In the genomic region with DNA sequence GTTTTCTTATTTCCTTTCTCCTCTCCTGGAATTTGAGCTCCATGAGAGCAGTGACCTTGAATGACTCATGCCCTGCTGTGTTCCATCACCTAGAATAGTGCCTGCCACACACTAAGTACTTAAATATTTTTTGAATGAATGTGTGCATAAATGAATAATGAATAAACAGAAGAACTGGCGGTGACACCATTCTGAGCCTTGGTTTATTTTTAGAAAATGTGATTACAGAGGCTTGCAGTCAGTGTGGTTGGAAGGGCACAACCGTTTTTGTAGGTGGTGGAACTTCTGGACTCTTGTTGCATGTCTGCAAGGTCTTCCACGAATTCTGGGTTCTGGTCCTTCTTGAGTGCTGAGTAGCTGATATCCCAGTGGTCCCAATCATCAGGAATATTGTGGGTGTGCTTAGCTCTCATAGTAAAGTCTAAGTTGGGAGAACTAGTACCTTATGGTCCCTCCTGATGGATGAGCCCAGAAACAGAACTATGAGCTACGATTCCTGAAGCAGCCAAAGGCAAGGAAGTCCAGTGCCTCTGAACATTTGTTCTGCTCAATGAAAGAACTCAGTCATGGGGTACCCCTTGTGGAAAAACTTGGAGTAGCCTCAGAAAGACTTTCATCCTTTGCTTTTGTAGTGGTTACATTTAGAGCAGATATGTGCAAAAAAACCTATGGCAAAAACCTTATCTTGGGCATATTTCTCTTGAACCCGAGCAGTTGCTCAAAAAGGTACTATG, we compare ENCODE assay signal across 13 cellular contexts. TPM values are rescaled to one million over a fixed set of nuclear protein-coding genes. Genes with fewer than 3 reads are reported as not detected.
DNase-seq lines count a peak whose midpoint lies in the region; ATAC-seq and TF ChIP-seq lines count a peak whose summit lies in the region.
"Had no signal": no experiment of that assay in that cellular context is flagged by ENCODE, and none has a peak within 500 bp of the region (broad histone marks: within the 10 kb centered on the region; RNA-seq: fewer than 3 reads in every experiment).

No MANE protein-coding gene starts in this region.

- peak; percentile 85 for ATAC-seq in gastroesophageal sphincter
- ATAC-seq in GM19035 (IDR thresholded peaks at IDR 0.05; ENCODE audit: unreplicated experiment), result no peak

- TF ChIP-seq EP300 in gastroesophageal sphincter (IDR thresholded peaks at IDR 0.05), result no peak

- peaks cover 21% of the 10 kb centered on the region for H3K27me3 Mint-ChIP-seq in type B pancreatic cell

- no peaks in the 10 kb centered on the region for H3K36me3 ChIP-seq in GM23248 (ENCODE audit: low read depth)
- no peaks in the 10 kb centered on the region for H3K36me3 ChIP-seq in gastroesophageal sphincter

- in situ Hi-C loops in GM23248 (cut with MboI), result no loop called here

- peak overlapping the region; percentile 53 for H3K9ac ChIP-seq in GM23248

- peaks cover 4% of the 10 kb centered on the region for H3K36me3 Mint-ChIP-seq in type B pancreatic cell

- H4K20me1 ChIP-seq in GM23248 (ENCODE audit: insufficient read depth), result no peaks in the 10 kb centered on the region

- H3K4me1 Mint-ChIP-seq in type B pancreatic cell (ENCODE audit: unreplicated experiment), result no peaks in the 10 kb centered on the region
- H3K4me1 Mint-ChIP-seq: neural crest cell had no signal

- H3K4me3 Mint-ChIP-seq in type B pancreatic cell, result no peak overlapping the region
- H3K4me3 Mint-ChIP-seq: dendritic cell treated with granulocyte-macrophage colony-stimulating factor and Interleukin-4, amounts not matched to agents 40 ng/mL and 50 ng/mL, for 4 days; neural crest cell had no signal

- TF ChIP-seq POLR2A in gastroesophageal sphincter (IDR thresholded peaks at IDR 0.05), result no peak

- peak overlapping the region; percentile 67 for H2AFZ ChIP-seq in GM23248

- no peak overlapping the region for H3K27ac Mint-ChIP-seq in type B pancreatic cell
- H3K27ac Mint-ChIP-seq: dendritic cell treated with granulocyte-macrophage colony-stimulating factor and Interleukin-4, amounts not matched to agents 40 ng/mL and 50 ng/mL, for 4 days had no signal

- 21% methylated on average over 5 of the region's 5 CpGs for WGBS in GM23248 (ENCODE audit: low coverage in 1 of 2, low lambda C conversion rate in 2 of 2, missing lambda C conversion rate in 2 of 2), 2 experiments
- 34 to 41% methylated on average over 4 to 5 of the region's 5 CpGs for WGBS in gastroesophageal sphincter (ENCODE audit: low coverage in 1 of 2), 2 donors

- peaks cover 45% of the 10 kb centered on the region for H3F3A ChIP-seq in GM23248 (ENCODE audit: insufficient read depth)

- no peaks in the 10 kb centered on the region for H3K9me3 ChIP-seq in GM23248 (ENCODE audit: low read depth)
- H3K9me3 ChIP-seq in gastroesophageal sphincter, result no peaks in the 10 kb centered on the region

- TF ChIP-seq CTCF in gastroesophageal sphincter (IDR thresholded peaks at IDR 0.05) (peak in 2 of 4 experiments; percentile 15 to 22), type B pancreatic cell (conservative IDR thresholded peaks at IDR 0.05) (no peak)

- peaks cover 4% of the 10 kb centered on the region for H3K9me3 Mint-ChIP-seq in type B pancreatic cell
- H3K9me3 Mint-ChIP-seq: dendritic cell treated with granulocyte-macrophage colony-stimulating factor and Interleukin-4, amounts not matched to agents 40 ng/mL and 50 ng/mL, for 4 days; neural crest cell had no signal

- H3K4me3 ChIP-seq in GM23248 (peak overlapping the region; percentile 49), gastroesophageal sphincter (no peak overlapping the region), skeletal muscle cell (ENCODE audit: low read depth, low read length) (no peak overlapping the region)

- H3K4me1 ChIP-seq in GM23248 (ENCODE audit: insufficient read depth), result peaks cover 49% of the 10 kb centered on the region
- peaks cover 6 to 37% (median 14%) of the 10 kb centered on the region in 3 donors for H3K4me1 ChIP-seq in gastroesophageal sphincter

- DNase-seq in GM23248 (peak; percentile 97), T1000 (lab: John Stamatoyannopoulos, UW) (peak; percentile 42), skeletal muscle cell (ENCODE audit: low read depth) (peak; percentile 88), D341Med (ENCODE audit: low spot score) (no peak), substantia nigra (lab: John Stamatoyannopoulos, UW) (no peak), type B pancreatic cell (ENCODE audit: extremely low spot score, unreplicated experiment) (no peak)
- DNase-seq: activated CD4-positive, alpha-beta T cell treated with anti-CD3 and anti-CD28 coated beads for 48 hours; NCI-H510A treated with DMSO at 0.1 percent for 48 hours; stimulated activated naive CD4-positive, alpha-beta T cell treated with Interleukin-2 at 50 U/mL for 16 hours had no signal

- no peaks in the 10 kb centered on the region for H3K79me2 ChIP-seq in GM23248 (ENCODE audit: insufficient read depth)

- peak overlapping the region; percentile 80 for H3K4me2 ChIP-seq in GM23248 (ENCODE audit: unreplicated experiment)

- H3K27me3 ChIP-seq in GM23248 (replicated peaks; ENCODE audit: insufficient read depth) (no peaks in the 10 kb centered on the region), gastroesophageal sphincter (no peaks in the 10 kb centered on the region)

- peak overlapping the region; percentile 81 for H3K27ac ChIP-seq in GM23248
- H3K27ac ChIP-seq in gastroesophageal sphincter, result peak overlapping the region; percentile 42 to 67 (median 54)
- H3K27ac ChIP-seq in substantia nigra (ENCODE audit: low read depth, low read length, poor library complexity, severe bottlenecking), result no peak overlapping the region

- H3K9me2 ChIP-seq in GM23248 (ENCODE audit: insufficient read depth), result no peaks in the 10 kb centered on the region

RNA-seq across cellular contexts. Expression of gene BHLHE41, which starts 28.8 kb away (rescaled TPM):
- total RNA-seq in GM23248 (2014; rRNA removed; shearing (Covaris generic)), result 0.76 and 1.6 TPM in 2 replicates
- 1.3 and 1.7 TPM in 2 replicates for polyA plus RNA-seq in GM23248 (2016; fragmentation: Nextera tagmentation; extraction: Ambion mirVana)
- total RNA-seq in gastroesophageal sphincter (10 to 100 TPM in 3 of 4 donors, 1 to 10 TPM in 1; 5.3 to 91.2 (median 21.7) TPM), type B pancreatic cell (ENCODE audit: low replicate concordance) (5.8 and 12.5 TPM in 2 replicates)

RNA-seq across cellular contexts. Expression of gene SSPN, which starts 41.8 kb away (rescaled TPM):
- 6.4 and 12.5 TPM in 2 replicates for total RNA-seq in GM23248 (2014; rRNA removed; shearing (Covaris generic))
- polyA plus RNA-seq in GM23248 (2016; fragmentation: Nextera tagmentation; extraction: Ambion mirVana), result 22.0 and 24.2 TPM in 2 replicates
- 10 to 100 TPM; 35.9 to 65.4 (median 53.3) TPM for total RNA-seq in gastroesophageal sphincter
- total RNA-seq in type B pancreatic cell (ENCODE audit: low replicate concordance), result 2.9 and 11.3 TPM in 2 replicates

Comparison
In these comparisons a context has a peak if more than half of its experiments do, and no peak if none do; other contexts are left out.
1. DNase-seq: peak in GM23248 (single experiment), T1000 (single experiment) and skeletal muscle cell (single experiment); none in D341Med (single experiment), substantia nigra (0 of 49) and type B pancreatic cell (single experiment).